In genomic region chr15:59713177-59713576, GRCh38 we compare ENCODE assay signal across 1 cellular context.
TF ChIP-seq lines count a peak whose summit lies in the region.

No MANE protein-coding gene starts in this region.

TF ChIP-seq in K562, 482 proteins besides CTCF, POLR2A, EP300 and RAD21 (continued from another document):
- peak; percentile 80 for TF ChIP-seq ZNF512 (tag; IDR thresholded peaks at IDR 0.05)
- TF ChIP-seq ZNF592 (IDR thresholded peaks at IDR 0.05): no peak
